Comparison of ENCODE assay signal across 1 cellular context in the genomic region with DNA sequence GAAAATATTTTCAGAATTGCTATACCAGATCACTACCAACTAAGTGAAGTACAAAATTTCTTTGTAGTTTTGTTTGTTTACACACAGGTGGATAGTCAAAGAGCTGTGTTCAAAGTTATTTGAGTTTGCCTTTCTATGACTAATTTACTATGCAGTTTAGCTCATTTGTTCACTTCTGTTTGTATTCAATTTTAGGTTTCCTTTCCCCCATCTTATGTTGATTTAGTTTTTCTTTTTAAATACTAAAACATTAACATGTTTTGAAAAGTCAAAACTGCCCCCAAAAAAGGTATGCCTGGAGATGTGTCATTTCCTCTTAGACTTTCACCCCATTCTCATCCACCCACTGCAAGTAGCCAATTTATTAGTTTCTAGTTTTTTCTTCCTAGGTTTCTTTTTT.
A peak's percentile ranks its signal among the peaks of the same experiment; 100 is the strongest.
TF ChIP-seq lines count a peak whose summit lies in the region.

No MANE protein-coding gene starts in this region.

TF ChIP-seq in HepG2, 621 proteins besides CTCF, POLR2A, EP300 and RAD21 (continued from another document and continues in another):
- no peak for TF ChIP-seq SNAPC5 (CRISPR knock-in tag; IDR thresholded peaks at IDR 0.05; ENCODE audit: borderline replicate concordance)
- TF ChIP-seq, protein P1, sequence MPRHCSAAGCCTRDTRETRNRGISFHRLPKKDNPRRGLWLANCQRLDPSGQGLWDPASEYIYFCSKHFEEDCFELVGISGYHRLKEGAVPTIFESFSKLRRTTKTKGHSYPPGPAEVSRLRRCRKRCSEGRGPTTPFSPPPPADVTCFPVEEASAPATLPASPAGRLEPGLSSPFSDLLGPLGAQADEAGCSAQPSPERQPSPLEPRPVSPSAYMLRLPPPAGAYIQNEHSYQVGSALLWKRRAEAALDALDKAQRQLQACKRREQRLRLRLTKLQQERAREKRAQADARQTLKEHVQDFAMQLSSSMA (CRISPR knock-in tag; IDR thresholded peaks at IDR 0.05): no peak
- TF ChIP-seq ZNF256 (CRISPR knock-in tag; conservative IDR thresholded peaks at IDR 0.05): no peak
- peak; percentile 78 for TF ChIP-seq CREM (IDR thresholded peaks at IDR 0.05)
- TF ChIP-seq CREM (CRISPR knock-in tag; IDR thresholded peaks at IDR 0.05): no peak
- TF ChIP-seq, protein P2, sequence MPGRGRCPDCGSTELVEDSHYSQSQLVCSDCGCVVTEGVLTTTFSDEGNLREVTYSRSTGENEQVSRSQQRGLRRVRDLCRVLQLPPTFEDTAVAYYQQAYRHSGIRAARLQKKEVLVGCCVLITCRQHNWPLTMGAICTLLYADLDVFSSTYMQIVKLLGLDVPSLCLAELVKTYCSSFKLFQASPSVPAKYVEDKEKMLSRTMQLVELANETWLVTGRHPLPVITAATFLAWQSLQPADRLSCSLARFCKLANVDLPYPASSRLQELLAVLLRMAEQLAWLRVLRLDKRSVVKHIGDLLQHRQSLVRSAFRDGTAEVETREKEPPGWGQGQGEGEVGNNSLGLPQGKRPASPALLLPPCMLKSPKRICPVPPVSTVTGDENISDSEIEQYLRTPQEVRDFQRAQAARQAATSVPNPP (CRISPR knock-in tag; IDR thresholded peaks at IDR 0.05): no peak
- TF ChIP-seq JUND (CRISPR knock-in tag; IDR thresholded peaks at IDR 0.05): no peak
- TF ChIP-seq, protein P3, sequence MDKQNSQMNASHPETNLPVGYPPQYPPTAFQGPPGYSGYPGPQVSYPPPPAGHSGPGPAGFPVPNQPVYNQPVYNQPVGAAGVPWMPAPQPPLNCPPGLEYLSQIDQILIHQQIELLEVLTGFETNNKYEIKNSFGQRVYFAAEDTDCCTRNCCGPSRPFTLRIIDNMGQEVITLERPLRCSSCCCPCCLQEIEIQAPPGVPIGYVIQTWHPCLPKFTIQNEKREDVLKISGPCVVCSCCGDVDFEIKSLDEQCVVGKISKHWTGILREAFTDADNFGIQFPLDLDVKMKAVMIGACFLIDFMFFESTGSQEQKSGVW (CRISPR knock-in tag; IDR thresholded peaks at IDR 0.05; ENCODE audit: borderline replicate concordance): no peak
- peak; percentile 79 for TF ChIP-seq PAXIP1 (CRISPR knock-in tag; conservative IDR thresholded peaks at IDR 0.05)
- no peak for TF ChIP-seq ZNF772 (CRISPR knock-in tag; IDR thresholded peaks at IDR 0.05)
- TF ChIP-seq, protein P4, sequence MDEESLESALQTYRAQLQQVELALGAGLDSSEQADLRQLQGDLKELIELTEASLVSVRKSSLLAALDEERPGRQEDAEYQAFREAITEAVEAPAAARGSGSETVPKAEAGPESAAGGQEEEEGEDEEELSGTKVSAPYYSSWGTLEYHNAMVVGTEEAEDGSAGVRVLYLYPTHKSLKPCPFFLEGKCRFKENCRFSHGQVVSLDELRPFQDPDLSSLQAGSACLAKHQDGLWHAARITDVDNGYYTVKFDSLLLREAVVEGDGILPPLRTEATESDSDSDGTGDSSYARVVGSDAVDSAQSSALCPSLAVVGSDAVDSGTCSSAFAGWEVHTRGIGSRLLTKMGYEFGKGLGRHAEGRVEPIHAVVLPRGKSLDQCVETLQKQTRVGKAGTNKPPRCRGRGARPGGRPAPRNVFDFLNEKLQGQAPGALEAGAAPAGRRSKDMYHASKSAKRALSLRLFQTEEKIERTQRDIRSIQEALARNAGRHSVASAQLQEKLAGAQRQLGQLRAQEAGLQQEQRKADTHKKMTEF (CRISPR knock-in tag; IDR thresholded peaks at IDR 0.05): no peak
- TF ChIP-seq KDM5B (CRISPR knock-in tag; IDR thresholded peaks at IDR 0.05; ENCODE audit: borderline replicate concordance): no peak
- TF ChIP-seq, protein P5, sequence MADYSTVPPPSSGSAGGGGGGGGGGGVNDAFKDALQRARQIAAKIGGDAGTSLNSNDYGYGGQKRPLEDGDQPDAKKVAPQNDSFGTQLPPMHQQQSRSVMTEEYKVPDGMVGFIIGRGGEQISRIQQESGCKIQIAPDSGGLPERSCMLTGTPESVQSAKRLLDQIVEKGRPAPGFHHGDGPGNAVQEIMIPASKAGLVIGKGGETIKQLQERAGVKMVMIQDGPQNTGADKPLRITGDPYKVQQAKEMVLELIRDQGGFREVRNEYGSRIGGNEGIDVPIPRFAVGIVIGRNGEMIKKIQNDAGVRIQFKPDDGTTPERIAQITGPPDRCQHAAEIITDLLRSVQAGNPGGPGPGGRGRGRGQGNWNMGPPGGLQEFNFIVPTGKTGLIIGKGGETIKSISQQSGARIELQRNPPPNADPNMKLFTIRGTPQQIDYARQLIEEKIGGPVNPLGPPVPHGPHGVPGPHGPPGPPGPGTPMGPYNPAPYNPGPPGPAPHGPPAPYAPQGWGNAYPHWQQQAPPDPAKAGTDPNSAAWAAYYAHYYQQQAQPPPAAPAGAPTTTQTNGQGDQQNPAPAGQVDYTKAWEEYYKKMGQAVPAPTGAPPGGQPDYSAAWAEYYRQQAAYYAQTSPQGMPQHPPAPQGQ (CRISPR knock-in tag; IDR thresholded peaks at IDR 0.05; ENCODE audit: borderline replicate concordance): no peak
- TF ChIP-seq ZFAT (CRISPR knock-in tag; conservative IDR thresholded peaks at IDR 0.05): no peak
- TF ChIP-seq FOXA1 (IDR thresholded peaks at IDR 0.05): peak; percentile 68
- no peak for TF ChIP-seq FOXA1 (CRISPR knock-in tag; IDR thresholded peaks at IDR 0.05)
- no peak for TF ChIP-seq SMAD9 (CRISPR knock-in tag; IDR thresholded peaks at IDR 0.05)
- no peak for TF ChIP-seq E2F5 (CRISPR knock-in tag; conservative IDR thresholded peaks at IDR 0.05)
- TF ChIP-seq PPARG (CRISPR knock-in tag; conservative IDR thresholded peaks at IDR 0.05): 0 out of 2 replicates have a peak, but pooled peaks have one; percentile 40
- no peak for TF ChIP-seq ATM (IDR thresholded peaks at IDR 0.05; ENCODE audit: borderline replicate concordance)
- TF ChIP-seq ZNF567 (CRISPR knock-in tag; IDR thresholded peaks at IDR 0.05; ENCODE audit: borderline replicate concordance): no peak
- TF ChIP-seq ZNF264 (CRISPR knock-in tag; IDR thresholded peaks at IDR 0.05): 0 out of 2 replicates have a peak, but pooled peaks have one; percentile 13
- no peak for TF ChIP-seq ZNF569 (CRISPR knock-in tag; IDR thresholded peaks at IDR 0.05; ENCODE audit: borderline replicate concordance)
- TF ChIP-seq ETV5 (CRISPR knock-in tag; IDR thresholded peaks at IDR 0.05; ENCODE audit: borderline replicate concordance): peak; percentile 40; the same call in 1 of the 2 replicates
- TF ChIP-seq FOXP1 (IDR thresholded peaks at IDR 0.05): no peak
- peak; percentile 81 for TF ChIP-seq FOXP1 (CRISPR knock-in tag; IDR thresholded peaks at IDR 0.05)
- TF ChIP-seq SMYD3 (CRISPR knock-in tag; IDR thresholded peaks at IDR 0.05): no peak
- no peak for TF ChIP-seq ZFP37 (CRISPR knock-in tag; IDR thresholded peaks at IDR 0.05; ENCODE audit: borderline replicate concordance)
- peak; percentile 61; the same call in 1 of the 2 replicates for TF ChIP-seq SOX5 (CRISPR knock-in tag; IDR thresholded peaks at IDR 0.05; ENCODE audit: borderline replicate concordance)
- TF ChIP-seq RFX1 (IDR thresholded peaks at IDR 0.05): no peak
- no peak for TF ChIP-seq ZNF276 (CRISPR knock-in tag; IDR thresholded peaks at IDR 0.05; ENCODE audit: low read depth)
- TF ChIP-seq TCF12 (IDR thresholded peaks at IDR 0.05): no peak
- TF ChIP-seq TCF12 (CRISPR knock-in tag; IDR thresholded peaks at IDR 0.05): no peak
- no peak for TF ChIP-seq ZBTB20 (CRISPR knock-in tag; IDR thresholded peaks at IDR 0.05; ENCODE audit: borderline replicate concordance, low read depth)
- TF ChIP-seq, protein P6, sequence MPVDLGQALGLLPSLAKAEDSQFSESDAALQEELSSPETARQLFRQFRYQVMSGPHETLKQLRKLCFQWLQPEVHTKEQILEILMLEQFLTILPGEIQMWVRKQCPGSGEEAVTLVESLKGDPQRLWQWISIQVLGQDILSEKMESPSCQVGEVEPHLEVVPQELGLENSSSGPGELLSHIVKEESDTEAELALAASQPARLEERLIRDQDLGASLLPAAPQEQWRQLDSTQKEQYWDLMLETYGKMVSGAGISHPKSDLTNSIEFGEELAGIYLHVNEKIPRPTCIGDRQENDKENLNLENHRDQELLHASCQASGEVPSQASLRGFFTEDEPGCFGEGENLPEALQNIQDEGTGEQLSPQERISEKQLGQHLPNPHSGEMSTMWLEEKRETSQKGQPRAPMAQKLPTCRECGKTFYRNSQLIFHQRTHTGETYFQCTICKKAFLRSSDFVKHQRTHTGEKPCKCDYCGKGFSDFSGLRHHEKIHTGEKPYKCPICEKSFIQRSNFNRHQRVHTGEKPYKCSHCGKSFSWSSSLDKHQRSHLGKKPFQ (CRISPR knock-in tag; IDR thresholded peaks at IDR 0.05; ENCODE audit: insufficient replicate concordance): no peak
- TF ChIP-seq ZNF773 (CRISPR knock-in tag; IDR thresholded peaks at IDR 0.05; ENCODE audit: borderline replicate concordance): no peak
- no peak for TF ChIP-seq ZNF367 (CRISPR knock-in tag; IDR thresholded peaks at IDR 0.05; ENCODE audit: borderline replicate concordance)
- no peak for TF ChIP-seq MAF1 (CRISPR knock-in tag; IDR thresholded peaks at IDR 0.05; ENCODE audit: borderline replicate concordance)
- no peak for TF ChIP-seq SCMH1 (CRISPR knock-in tag; IDR thresholded peaks at IDR 0.05; ENCODE audit: borderline replicate concordance)
- TF ChIP-seq NR2F6 (IDR thresholded peaks at IDR 0.05): peak; percentile 24; the same call in 1 of the 2 replicates
- no peak for TF ChIP-seq NR2F6 (CRISPR knock-in tag; IDR thresholded peaks at IDR 0.05)
- TF ChIP-seq ZBTB43 (CRISPR knock-in tag; conservative IDR thresholded peaks at IDR 0.05): no peak
- no peak for TF ChIP-seq SIX1 (CRISPR knock-in tag; IDR thresholded peaks at IDR 0.05; ENCODE audit: borderline replicate concordance)
- TF ChIP-seq LCORL (IDR thresholded peaks at IDR 0.05): peak; percentile 86; the same call in 1 of the 2 replicates
- TF ChIP-seq LCORL (CRISPR knock-in tag; IDR thresholded peaks at IDR 0.05): no peak; the same call in 1 of the 2 replicates
- TF ChIP-seq ZBTB8A (CRISPR knock-in tag; IDR thresholded peaks at IDR 0.05; ENCODE audit: borderline replicate concordance, low read depth): no peak
- TF ChIP-seq IRF2 (CRISPR knock-in tag; IDR thresholded peaks at IDR 0.05): no peak
- TF ChIP-seq HOXD1 (CRISPR knock-in tag; IDR thresholded peaks at IDR 0.05): no peak
- TF ChIP-seq NFE2 (CRISPR knock-in tag; IDR thresholded peaks at IDR 0.05): no peak
- no peak for TF ChIP-seq PHB2 (IDR thresholded peaks at IDR 0.05; ENCODE audit: partially characterized antibody)
- no peak for TF ChIP-seq NCOR1 (IDR thresholded peaks at IDR 0.05; ENCODE audit: borderline replicate concordance, low read length)
- TF ChIP-seq ZFP36L2 (CRISPR knock-in tag; IDR thresholded peaks at IDR 0.05): no peak
- TF ChIP-seq FOXK1 (CRISPR knock-in tag; IDR thresholded peaks at IDR 0.05; ENCODE audit: borderline replicate concordance, low read depth): no peak
- TF ChIP-seq ZNF766 (CRISPR knock-in tag; IDR thresholded peaks at IDR 0.05; ENCODE audit: borderline replicate concordance): no peak
